ENCODE assay signal across 18 cellular contexts in the genomic region with DNA sequence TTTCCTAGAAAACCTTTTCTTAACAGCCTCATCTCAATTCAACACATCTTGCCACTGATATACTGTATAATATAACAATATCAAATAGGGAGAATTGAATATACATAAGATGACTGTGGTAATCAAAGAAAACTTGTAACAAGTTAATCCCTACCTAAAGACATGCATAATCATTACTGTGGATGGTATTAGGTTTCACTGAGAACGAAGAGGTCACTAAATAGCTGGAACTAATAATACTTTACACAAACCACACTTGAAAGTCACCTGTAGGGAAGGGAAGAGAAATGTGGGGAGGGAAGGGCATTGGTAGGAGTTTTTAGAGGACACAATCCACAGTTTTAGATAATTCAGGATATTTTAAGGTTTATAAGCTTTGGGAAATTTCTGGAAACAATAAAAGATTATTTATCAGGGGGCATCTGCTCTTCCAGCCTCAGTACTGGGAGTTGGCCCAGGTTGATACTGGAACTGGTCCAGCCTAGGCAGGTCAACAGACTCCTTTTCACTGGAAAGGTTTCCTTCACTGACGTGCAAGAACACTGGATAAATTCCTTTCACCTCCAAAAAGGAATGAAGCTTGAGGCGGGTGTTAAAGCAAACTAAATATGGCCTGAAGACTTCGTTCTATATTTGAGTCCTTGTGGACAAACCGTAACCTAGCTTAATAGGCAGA.
"Had no signal": no experiment of that assay in that cellular context is flagged by ENCODE, and none has a peak within 500 bp of the region (broad histone marks: within the 10 kb centered on the region; RNA-seq: fewer than 3 reads in every experiment).

No MANE protein-coding gene starts in this region.

- H3K4me2 ChIP-seq: smooth muscle cell had no signal

- DNase-seq: activated CD4-positive, alpha-beta memory T cell treated with anti-CD3 and anti-CD28 coated beads, Interleukin-2, amount 10 ng/mL, durations not matched to agents 7 days and 5 days; activated effector memory CD4-positive, alpha-beta T cell treated with anti-CD3 and anti-CD28 coated beads, Interleukin-2, amount 50 U/mL, for 16 hours; activated T-cell treated with anti-CD3 and anti-CD28 coated beads, Interleukin-2, amount 50 U/mL, for 4 hours; amniotic stem cell; central memory CD4-positive, alpha-beta T cell; cortex of kidney; effector CD8-positive, alpha-beta T cell; foreskin fibroblast; hypothalamus; occipital lobe; right cardiac atrium; stimulated activated CD4-positive, alpha-beta T cell treated with anti-CD3 and anti-CD28 coated beads, Interleukin-4, amount 100 ng/mL, for 4 hours; stimulated activated CD8-positive, alpha-beta memory T cell treated with anti-CD3 and anti-CD28 coated beads, Interleukin-4, amount 100 ng/mL, for 48 hours; stimulated activated naive CD4-positive, alpha-beta T cell treated with Interleukin-2 at 50 U/mL for 16 hours; T1000 had no signal

- ATAC-seq: activated naive CD4-positive, alpha-beta T cell treated with anti-CD3 and anti-CD28 coated beads, Interleukin-2, amount 50 U/mL, for 72 hours; activated T-cell treated with anti-CD3 and anti-CD28 coated beads, Interleukin-2, amount 50 U/mL, for 4 hours; right cardiac atrium had no signal

- H3K27ac ChIP-seq: suprapubic skin had no signal

- H3K9me3 ChIP-seq: suprapubic skin had no signal

- H3K36me3 ChIP-seq: suprapubic skin had no signal

- H3K4me3 ChIP-seq: smooth muscle cell, suprapubic skin had no signal

- H3K27me3 ChIP-seq: suprapubic skin had no signal
